ENCODE assay signal across 17 cellular contexts in genomic region chr1:86194491-86195034, GRCh38. TPM values are rescaled to one million over a fixed set of nuclear protein-coding genes. Genes with fewer than 3 reads are reported as not detected.
"Had no signal": no experiment of that assay in that cellular context is flagged by ENCODE, and none has a peak within 500 bp of the region (broad histone marks: within the 10 kb centered on the region; RNA-seq: fewer than 3 reads in every experiment).

No MANE protein-coding gene starts in this region.

- H3K27me3 Mint-ChIP-seq: activated CD4-positive, alpha-beta T cell treated with anti-CD3 and anti-CD28 coated beads, Interleukin-2, amount 10 ng/mL, durations not matched to agents 7 days and 5 days; activated T-cell treated with anti-CD3 and anti-CD28 coated beads, Interleukin-2, amount 50 U/mL, for 24 hours; T-helper 17 cell had no signal

- DNase-seq: activated CD4-positive, alpha-beta T cell treated with anti-CD3 and anti-CD28 coated beads, Interleukin-2, amount 10 ng/mL, durations not matched to agents 7 days and 5 days; activated CD4-positive, CD25-positive, alpha-beta regulatory T cell; activated effector memory CD4-positive, alpha-beta T cell treated with Interleukin-2 at 50 U/mL for 16 hours; activated T-cell treated with anti-CD3 and anti-CD28 coated beads, Interleukin-2, amount 50 U/mL, for 24 hours; amygdala; effector CD8-positive, alpha-beta T cell; immature natural killer cell; left colon; mammary epithelial cell; nephron progenitor cell; T-helper 17 cell; thyroid gland had no signal

- H3K4me3 Mint-ChIP-seq: activated CD4-positive, alpha-beta T cell treated with anti-CD3 and anti-CD28 coated beads, Interleukin-2, amount 10 ng/mL, durations not matched to agents 7 days and 5 days; activated naive CD4-positive, alpha-beta T cell treated with anti-CD3 and anti-CD28 coated beads, Interleukin-2, amount 50 U/mL, for 24 hours; activated T-cell treated with anti-CD3 and anti-CD28 coated beads, Interleukin-2, amount 50 U/mL, for 24 hours; immature natural killer cell; nephron progenitor cell; T-helper 17 cell had no signal

- H3K27ac Mint-ChIP-seq: activated CD4-positive, alpha-beta T cell treated with anti-CD3 and anti-CD28 coated beads, Interleukin-2, amount 10 ng/mL, durations not matched to agents 7 days and 5 days; activated naive CD4-positive, alpha-beta T cell treated with anti-CD3 and anti-CD28 coated beads, Interleukin-2, amount 50 U/mL, for 24 hours; activated T-cell treated with anti-CD3 and anti-CD28 coated beads, Interleukin-2, amount 50 U/mL, for 24 hours; immature natural killer cell; nephron progenitor cell; T-helper 17 cell had no signal

- H3K27ac ChIP-seq: coronary artery, epithelial cell of prostate, skin epidermis, thyroid gland, vagina had no signal

- H3K4me1 ChIP-seq: thyroid gland, vagina had no signal

- H3K9me3 Mint-ChIP-seq: activated CD4-positive, alpha-beta T cell treated with anti-CD3 and anti-CD28 coated beads, Interleukin-2, amount 10 ng/mL, durations not matched to agents 7 days and 5 days; activated T-cell treated with anti-CD3 and anti-CD28 coated beads, Interleukin-2, amount 50 U/mL, for 24 hours; nephron progenitor cell had no signal

- H3K4me3 ChIP-seq: coronary artery, skin epidermis, thyroid gland, vagina had no signal

- H3K4me1 Mint-ChIP-seq: activated CD4-positive, alpha-beta T cell treated with anti-CD3 and anti-CD28 coated beads, Interleukin-2, amount 10 ng/mL, durations not matched to agents 7 days and 5 days; activated naive CD4-positive, alpha-beta T cell treated with anti-CD3 and anti-CD28 coated beads, Interleukin-2, amount 50 U/mL, for 24 hours; immature natural killer cell; nephron progenitor cell had no signal

- H3K9me3 ChIP-seq: thyroid gland, vagina had no signal

- H3K36me3 Mint-ChIP-seq: activated naive CD4-positive, alpha-beta T cell treated with anti-CD3 and anti-CD28 coated beads, Interleukin-2, amount 50 U/mL, for 24 hours; immature natural killer cell had no signal

- H3K36me3 ChIP-seq: thyroid gland, vagina had no signal

- ATAC-seq: left colon, T-helper 17 cell had no signal

- H3K27me3 ChIP-seq: thyroid gland, vagina had no signal

RNA-seq across cellular contexts. Expression of gene COL24A1, which starts 38.0 kb away (rescaled TPM):
- total RNA-seq: activated CD4-positive, alpha-beta T cell treated with anti-CD3 and anti-CD28 coated beads, Interleukin-2, amount 10 ng/mL, durations not matched to agents 7 days and 5 days; mammary epithelial cell had no signal
- polyA plus RNA-seq: mammary epithelial cell had no signal
